1 cellular context compared by ENCODE assay signal in genomic region chr2:85355073-85355410, GRCh38.
A peak's percentile ranks its signal among the peaks of the same experiment; 100 is the strongest.
TF ChIP-seq lines count a peak whose summit lies in the region.

No MANE protein-coding gene starts in this region.

TF ChIP-seq in HepG2, 621 proteins besides CTCF, POLR2A, EP300 and RAD21:
- TF ChIP-seq MZF1 (CRISPR knock-in tag; IDR thresholded peaks at IDR 0.05; ENCODE audit: borderline replicate concordance) = 0 out of 2 replicates have a peak, but pooled peaks have one; percentile 21
- 0 out of 2 replicates have a peak, but pooled peaks have one; percentile 1 for TF ChIP-seq ETV6 (CRISPR knock-in tag; conservative IDR thresholded peaks at IDR 0.05)
- 0 out of 2 replicates have a peak, but pooled peaks have one; percentile 15 for TF ChIP-seq CENPBD1 (CRISPR knock-in tag; IDR thresholded peaks at IDR 0.05; ENCODE audit: borderline replicate concordance, low read depth)
- 0 out of 2 replicates have a peak, but pooled peaks have one; percentile 17 for TF ChIP-seq ZNF737 (CRISPR knock-in tag; IDR thresholded peaks at IDR 0.05; ENCODE audit: borderline replicate concordance)
- TF ChIP-seq TCF12 (IDR thresholded peaks at IDR 0.05) = no peak
- TF ChIP-seq TCF12 (CRISPR knock-in tag; IDR thresholded peaks at IDR 0.05) = 0 out of 2 replicates have a peak, but pooled peaks have one; percentile 24
- TF ChIP-seq DNMT1 (CRISPR knock-in tag; IDR thresholded peaks at IDR 0.05) = 0 out of 2 replicates have a peak, but pooled peaks have one; percentile 18
- TF ChIP-seq ZBTB34 (CRISPR knock-in tag; IDR thresholded peaks at IDR 0.05) = no peak
- TF ChIP-seq KLF15 (CRISPR knock-in tag; IDR thresholded peaks at IDR 0.05; ENCODE audit: borderline replicate concordance) = 0 out of 2 replicates have a peak, but pooled peaks have one; percentile 60
- TF ChIP-seq ZEB1 (IDR thresholded peaks at IDR 0.05; ENCODE audit: insufficient replicate concordance, low read depth) = no peak
- TF ChIP-seq E2F2 (CRISPR knock-in tag; IDR thresholded peaks at IDR 0.05; ENCODE audit: borderline replicate concordance) = peak; percentile 18; the same call in 1 of the 2 replicates
- no peak for TF ChIP-seq ZNF850 (CRISPR knock-in tag; conservative IDR thresholded peaks at IDR 0.05)
- TF ChIP-seq SMYD3 (CRISPR knock-in tag; IDR thresholded peaks at IDR 0.05) = 0 out of 2 replicates have a peak, but pooled peaks have one; percentile 2
- TF ChIP-seq BORCS8-MEF2B (CRISPR knock-in tag; IDR thresholded peaks at IDR 0.05) = 0 out of 2 replicates have a peak, but pooled peaks have one; percentile 1
- 0 out of 2 replicates have a peak, but pooled peaks have one; percentile 20 for TF ChIP-seq ZNF576 (CRISPR knock-in tag; IDR thresholded peaks at IDR 0.05)
- TF ChIP-seq CHCHD3 (CRISPR knock-in tag; IDR thresholded peaks at IDR 0.05) = 0 out of 2 replicates have a peak, but pooled peaks have one; percentile 1
- 0 out of 2 replicates have a peak, but pooled peaks have one; percentile 8 for TF ChIP-seq MAX (IDR thresholded peaks at IDR 0.05)
- 0 out of 2 replicates have a peak, but pooled peaks have one; percentile 34 for TF ChIP-seq FOXO4 (CRISPR knock-in tag; conservative IDR thresholded peaks at IDR 0.05)
- TF ChIP-seq HNRNPUL1 (IDR thresholded peaks at IDR 0.05; ENCODE audit: low read depth, low read length) = no peak
- TF ChIP-seq DRAP1 (CRISPR knock-in tag; IDR thresholded peaks at IDR 0.05) = no peak
- no peak for TF ChIP-seq ZSCAN20 (CRISPR knock-in tag; IDR thresholded peaks at IDR 0.05; ENCODE audit: borderline replicate concordance)
- 0 out of 2 replicates have a peak, but pooled peaks have one; percentile 17 for TF ChIP-seq FIP1L1 (IDR thresholded peaks at IDR 0.05; ENCODE audit: borderline replicate concordance, insufficient read depth, low read depth, low read length)
- TF ChIP-seq ZNF552 (CRISPR knock-in tag; IDR thresholded peaks at IDR 0.05; ENCODE audit: borderline replicate concordance) = 0 out of 2 replicates have a peak, but pooled peaks have one; percentile 1
- 0 out of 2 replicates have a peak, but pooled peaks have one; percentile 20 for TF ChIP-seq ZFP90 (CRISPR knock-in tag; IDR thresholded peaks at IDR 0.05; ENCODE audit: borderline replicate concordance)
- TF ChIP-seq NFAT5 (CRISPR knock-in tag; IDR thresholded peaks at IDR 0.05) = peak; percentile 15
- 0 out of 2 replicates have a peak, but pooled peaks have one; percentile 44 for TF ChIP-seq ZNF879 (CRISPR knock-in tag; IDR thresholded peaks at IDR 0.05)
- 0 out of 2 replicates have a peak, but pooled peaks have one; percentile 12 for TF ChIP-seq ISX (CRISPR knock-in tag; conservative IDR thresholded peaks at IDR 0.05)
- TF ChIP-seq ZBTB37 (CRISPR knock-in tag; IDR thresholded peaks at IDR 0.05) = peak; percentile 42; the same call in 1 of the 2 replicates
- TF ChIP-seq GATAD2A (CRISPR knock-in tag; IDR thresholded peaks at IDR 0.05) = no peak
- TF ChIP-seq NKX3-1 (CRISPR knock-in tag; IDR thresholded peaks at IDR 0.05) = peak; percentile 12; the same call in 1 of the 2 replicates
- 0 out of 2 replicates have a peak, but pooled peaks have one; percentile 53 for TF ChIP-seq THYN1 (CRISPR knock-in tag; IDR thresholded peaks at IDR 0.05; ENCODE audit: borderline replicate concordance, low read depth)
- no peak for TF ChIP-seq IKZF4 (CRISPR knock-in tag; IDR thresholded peaks at IDR 0.05; ENCODE audit: borderline replicate concordance, low read depth, not compliant biosample characterization)
